In the genomic region with DNA sequence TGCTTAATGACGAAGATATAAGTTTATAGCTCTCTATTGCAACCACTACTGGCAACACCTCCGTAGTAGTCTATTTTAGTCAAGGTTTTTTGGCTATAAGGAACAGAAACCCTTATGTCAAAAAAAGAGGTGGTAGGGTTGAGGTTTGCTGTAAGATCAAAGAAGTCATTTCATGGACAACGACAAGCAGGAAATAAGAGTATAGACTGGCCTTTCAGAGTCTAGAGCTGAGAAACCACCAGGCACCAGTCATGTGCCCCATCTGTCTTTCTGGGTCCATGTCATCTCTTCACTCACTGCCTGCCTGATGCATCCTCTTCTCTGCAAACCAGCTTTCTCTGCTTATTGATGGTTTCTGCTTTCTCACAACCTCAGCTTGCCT, we compare ENCODE assay signal across 10 cellular contexts. TPM values are rescaled to one million over a fixed set of nuclear protein-coding genes. Genes with fewer than 3 reads are reported as not detected.
DNase-seq lines count a peak whose midpoint lies in the region; ATAC-seq and TF ChIP-seq lines count a peak whose summit lies in the region.
"Had no signal": no experiment of that assay in that cellular context is flagged by ENCODE, and none has a peak within 500 bp of the region (broad histone marks: within the 10 kb centered on the region; RNA-seq: fewer than 3 reads in every experiment).

No MANE protein-coding gene starts in this region.

- peak in 2 of 3 donors; percentile 37 to 87 for DNase-seq in CD4-positive, CD25-positive, alpha-beta regulatory T cell
- DNase-seq in activated T-helper 1 cell treated with anti-CD3 and anti-CD28 coated beads, Interleukin-12 subunit alpha, Interleukin-12 subunit beta, Interleukin-2, Interleukin-4 antibody, amounts not matched to agents 30 ng/mL and 10 ng/mL and 1 ng/mL, durations not matched to agents 14 hours and 24 hours and 36 hours (ENCODE audit: low spot score) = peak; percentile 54
- DNase-seq in lower leg skin (ENCODE audit: low spot score in 2 of 2) (no peak), NCI-H69 (lab: John Stamatoyannopoulos, UW) (no peak), OCI-M1 (lab: John Stamatoyannopoulos, UW) (no peak)

- ATAC-seq in CD4-positive, CD25-positive, alpha-beta regulatory T cell (ENCODE audit: low read depth in 2 of 2) = peak; percentile 66 to 68
- peak; percentile 79 for ATAC-seq in GM19328 (IDR thresholded peaks at IDR 0.05; ENCODE audit: unreplicated experiment)
- ATAC-seq in HG03135 (IDR thresholded peaks at IDR 0.05; ENCODE audit: unreplicated experiment) = peak; percentile 89
- ATAC-seq in gastroesophageal sphincter = no peak
- ATAC-seq: Panc1 had no signal

- H3K27me3 ChIP-seq in CD4-positive, CD25-positive, alpha-beta regulatory T cell (ENCODE audit: control insufficient read depth, insufficient read depth, low read length) = no peaks in the 10 kb centered on the region
- H3K27me3 ChIP-seq in gastroesophageal sphincter = no peaks in the 10 kb centered on the region

- no peaks in the 10 kb centered on the region for H3K36me3 ChIP-seq in CD4-positive, CD25-positive, alpha-beta regulatory T cell (ENCODE audit: control insufficient read depth, insufficient read depth, low read length)
- H3K36me3 ChIP-seq in gastroesophageal sphincter = no peaks in the 10 kb centered on the region

- peak overlapping the region; percentile 90 to 99 (median 95) for H3K27ac Mint-ChIP-seq in CD4-positive, CD25-positive, alpha-beta regulatory T cell
- H3K27ac Mint-ChIP-seq in activated T-helper 1 cell treated with anti-CD3 and anti-CD28 coated beads, Interleukin-12 subunit alpha, Interleukin-12 subunit beta, Interleukin-2, Interleukin-4 antibody, amounts not matched to agents 30 ng/mL and 10 ng/mL and 1 ng/mL, durations not matched to agents 14 hours and 24 hours and 36 hours = peak overlapping the region; percentile 98

- H3K4me1 Mint-ChIP-seq in CD4-positive, CD25-positive, alpha-beta regulatory T cell = peaks cover 27 to 58% (median 44%) of the 10 kb centered on the region in 4 donors
- peaks cover 68% of the 10 kb centered on the region for H3K4me1 Mint-ChIP-seq in activated T-helper 1 cell treated with anti-CD3 and anti-CD28 coated beads, Interleukin-12 subunit alpha, Interleukin-12 subunit beta, Interleukin-2, Interleukin-4 antibody, amounts not matched to agents 30 ng/mL and 10 ng/mL and 1 ng/mL, durations not matched to agents 14 hours and 24 hours and 36 hours (ENCODE audit: low read depth)

- no peaks in the 10 kb centered on the region for H3K36me3 Mint-ChIP-seq in CD4-positive, CD25-positive, alpha-beta regulatory T cell
- peaks cover 22% of the 10 kb centered on the region for H3K36me3 Mint-ChIP-seq in activated T-helper 1 cell treated with anti-CD3 and anti-CD28 coated beads, Interleukin-12 subunit alpha, Interleukin-12 subunit beta, Interleukin-2, Interleukin-4 antibody, amounts not matched to agents 30 ng/mL and 10 ng/mL and 1 ng/mL, durations not matched to agents 14 hours and 24 hours and 36 hours (ENCODE audit: low read depth)

- intact Hi-C loops in activated T-helper 1 cell treated with anti-CD3 and anti-CD28 coated beads, Interleukin-12 subunit alpha, Interleukin-12 subunit beta, Interleukin-2, Interleukin-4 antibody, amounts not matched to agents 30 ng/mL and 10 ng/mL and 1 ng/mL, durations not matched to agents 14 hours and 24 hours and 36 hours (cut with micrococcal nuclease) = loop anchor here (1.0 to 5.0 kb wide), 6 partner anchors 8 to 926 kb away; partner anchors contain the start of genes EIF2AK4 and THBS1
- intact Hi-C loops in lower leg skin (cut with DNase I; ENCODE audit: low total_unique reads) = no loop called here

- no peaks in the 10 kb centered on the region for H3K9me3 ChIP-seq in CD4-positive, CD25-positive, alpha-beta regulatory T cell (ENCODE audit: control insufficient read depth in 2 of 2, low read length in 2 of 2)
- no peaks in the 10 kb centered on the region for H3K9me3 ChIP-seq in gastroesophageal sphincter

- no peak for TF ChIP-seq CTCF in lower leg skin (IDR thresholded peaks at IDR 0.05)
- no peak for TF ChIP-seq CTCF in gastroesophageal sphincter (IDR thresholded peaks at IDR 0.05)

- peak overlapping the region; percentile 63 for H3K27ac ChIP-seq in CD4-positive, CD25-positive, alpha-beta regulatory T cell (ENCODE audit: insufficient read depth, low read length, poor library complexity, severe bottlenecking)
- H3K27ac ChIP-seq in gastroesophageal sphincter = no peak overlapping the region
- H3K27ac ChIP-seq: parathyroid adenoma had no signal

- H3K4me1 ChIP-seq in CD4-positive, CD25-positive, alpha-beta regulatory T cell (ENCODE audit: control insufficient read depth, insufficient read depth, low read length, poor library complexity, severe bottlenecking) = peaks cover 43% of the 10 kb centered on the region
- peaks cover 5 to 48% (median 9%) of the 10 kb centered on the region in 3 donors for H3K4me1 ChIP-seq in gastroesophageal sphincter
- H3K4me1 ChIP-seq: parathyroid adenoma had no signal

- peak overlapping the region in 2 of 4 donors; percentile 18 to 58 for H3K4me3 Mint-ChIP-seq in CD4-positive, CD25-positive, alpha-beta regulatory T cell
- peak overlapping the region; percentile 71 for H3K4me3 Mint-ChIP-seq in activated T-helper 1 cell treated with anti-CD3 and anti-CD28 coated beads, Interleukin-12 subunit alpha, Interleukin-12 subunit beta, Interleukin-2, Interleukin-4 antibody, amounts not matched to agents 30 ng/mL and 10 ng/mL and 1 ng/mL, durations not matched to agents 14 hours and 24 hours and 36 hours

- H3K9me3 Mint-ChIP-seq in CD4-positive, CD25-positive, alpha-beta regulatory T cell = peaks cover 0 to 8% (median 1%) of the 10 kb centered on the region in 7 donors
- H3K9me3 Mint-ChIP-seq in activated T-helper 1 cell treated with anti-CD3 and anti-CD28 coated beads, Interleukin-12 subunit alpha, Interleukin-12 subunit beta, Interleukin-2, Interleukin-4 antibody, amounts not matched to agents 30 ng/mL and 10 ng/mL and 1 ng/mL, durations not matched to agents 14 hours and 24 hours and 36 hours = peaks cover 17% of the 10 kb centered on the region

- 77 to 81% methylated on average over 3 of the region's 3 CpGs for WGBS in lower leg skin, 2 donors
- 83 to 91% methylated on average over 3 of the region's 3 CpGs for WGBS in gastroesophageal sphincter (ENCODE audit: low coverage in 1 of 2), 2 donors

- peaks cover 13% of the 10 kb centered on the region for H3K27me3 Mint-ChIP-seq in CD4-positive, CD25-positive, alpha-beta regulatory T cell
- H3K27me3 Mint-ChIP-seq in activated T-helper 1 cell treated with anti-CD3 and anti-CD28 coated beads, Interleukin-12 subunit alpha, Interleukin-12 subunit beta, Interleukin-2, Interleukin-4 antibody, amounts not matched to agents 30 ng/mL and 10 ng/mL and 1 ng/mL, durations not matched to agents 14 hours and 24 hours and 36 hours (ENCODE audit: insufficient read depth) = no peaks in the 10 kb centered on the region

- no peak for TF ChIP-seq POLR2A in lower leg skin (IDR thresholded peaks at IDR 0.05)
- no peak for TF ChIP-seq POLR2A in gastroesophageal sphincter (IDR thresholded peaks at IDR 0.05)

- TF ChIP-seq EP300 in gastroesophageal sphincter (IDR thresholded peaks at IDR 0.05) = no peak

- H3K4me3 ChIP-seq in CD4-positive, CD25-positive, alpha-beta regulatory T cell (ENCODE audit: low read depth, low read length) = peak overlapping the region; percentile 14
- H3K4me3 ChIP-seq in lower leg skin (ENCODE audit: low read depth, poor library complexity, severe bottlenecking) (no peak overlapping the region), gastroesophageal sphincter (no peak overlapping the region)

RNA-seq across cellular contexts. Expression of gene THBS1, which starts 42.7 kb away (rescaled TPM):
- 9.2 TPM for total RNA-seq in CD4-positive, CD25-positive, alpha-beta regulatory T cell
- polyA plus RNA-seq in CD4-positive, CD25-positive, alpha-beta regulatory T cell = under 1 TPM in 2 of 4 donors, not detected in 2; 0.02 to 0.05 TPM
- 2.3 and 3.2 TPM in 2 replicates for total RNA-seq in activated T-helper 1 cell treated with anti-CD3 and anti-CD28 coated beads, Interleukin-12 subunit alpha, Interleukin-12 subunit beta, Interleukin-2, Interleukin-4 antibody, amounts not matched to agents 30 ng/mL and 10 ng/mL and 1 ng/mL, durations not matched to agents 14 hours and 24 hours and 36 hours
- total RNA-seq in lower leg skin (100 to 1,000 TPM in 2 of 4 donors, 10 to 100 TPM in 2; 84.7 to 158 (median 103) TPM), gastroesophageal sphincter (1,000 to 10,000 TPM in 1 of 4 donors, 100 to 1,000 TPM in 3; 183 to 1,645 (median 277) TPM)

Comparison
In these comparisons a context has a peak if more than half of its experiments do, and no peak if none do; other contexts are left out.
1. DNase-seq: peak in CD4-positive, CD25-positive, alpha-beta regulatory T cell (2 of 3) and activated T-helper 1 cell treated with anti-CD3 and anti-CD28 coated beads, Interleukin-12 subunit alpha, Interleukin-12 subunit beta, Interleukin-2, Interleukin-4 antibody, amounts not matched to agents 30 ng/mL and 10 ng/mL and 1 ng/mL, durations not matched to agents 14 hours and 24 hours and 36 hours (single experiment); none in lower leg skin (0 of 2), NCI-H69 (single experiment) and OCI-M1 (single experiment).